Comparison of ENCODE assay signal across 27 cellular contexts in the genomic region with DNA sequence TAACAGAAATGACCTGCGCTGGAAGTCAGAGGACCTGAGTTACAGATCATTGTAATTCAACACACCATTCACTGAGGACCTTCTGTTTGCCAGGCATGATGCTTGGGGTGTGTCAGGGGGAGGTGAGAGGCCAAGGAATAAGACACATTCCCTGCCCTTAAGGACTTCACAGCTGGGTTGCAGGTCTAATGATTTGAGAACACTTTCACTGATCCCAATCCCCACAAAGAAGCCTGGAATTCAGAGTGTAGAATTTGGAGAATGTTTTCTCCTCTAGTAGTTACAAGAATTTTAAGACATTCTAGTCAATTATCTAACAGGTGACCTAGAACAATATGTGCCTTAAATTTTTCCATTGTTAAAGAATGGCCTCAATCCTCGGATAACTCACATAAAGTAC.
"Had no signal": no experiment of that assay in that cellular context is flagged by ENCODE, and none has a peak within 500 bp of the region (broad histone marks: within the 10 kb centered on the region; RNA-seq: fewer than 3 reads in every experiment).

No MANE protein-coding gene starts in this region.

- H3K27ac Mint-ChIP-seq: dendritic cell treated with granulocyte-macrophage colony-stimulating factor and Interleukin-4, amounts not matched to agents 40 ng/mL and 50 ng/mL, for 4 days; effector memory CD8-positive, alpha-beta T cell; immature natural killer cell; memory B cell; naive B cell; stimulated activated naive B cell treated with anti-CD40 and anti-IgM and Interleukin-4, amounts not matched to agents 10 μg/mL and 1 μg/mL and 100 μg/mL, for 72 hours; stimulated activated naive CD8-positive, alpha-beta T cell treated with anti-CD3 and anti-CD28 coated beads, Interleukin-15, amount 100 ng/mL, for 72 hours had no signal

- H3K9me3 Mint-ChIP-seq: dendritic cell treated with granulocyte-macrophage colony-stimulating factor and Interleukin-4, amounts not matched to agents 40 ng/mL and 50 ng/mL, for 4 days had no signal

- FAIRE-seq: colon, kidney had no signal

- H3K36me3 ChIP-seq: left ventricle myocardium inferior, lower lobe of right lung, neutrophil, right atrium auricular region, sigmoid colon, transverse colon had no signal

- H3K9me3 ChIP-seq: left ventricle myocardium inferior, lower lobe of right lung, neutrophil, right atrium auricular region, sigmoid colon, testis, transverse colon had no signal

- H3K27me3 Mint-ChIP-seq: stimulated activated naive CD8-positive, alpha-beta T cell treated with anti-CD3 and anti-CD28 coated beads, Interleukin-15, amount 100 ng/mL, for 72 hours had no signal

- DNase-seq: cerebellar nuclear complex; effector memory CD8-positive, alpha-beta T cell; erythroblast; foreskin melanocyte; head of caudate nucleus; hippocampal formation; immature natural killer cell; kidney; left cardiac atrium; left ventricle myocardium inferior; lower lobe of right lung; naive B cell; posterior cingulate gyrus; sigmoid colon; stimulated activated CD4-positive, alpha-beta T cell treated with anti-CD3 and anti-CD28 coated beads, Interleukin-2, amount 100 ng/mL, for 24 hours; stimulated activated CD4-positive, alpha-beta T cell treated with anti-CD3 and anti-CD28 coated beads, Interleukin-4, amount 100 ng/mL, for 4 hours; stimulated activated naive B cell treated with anti-CD40 and anti-IgM and Interleukin-4, amounts not matched to agents 10 μg/mL and 1 μg/mL and 100 μg/mL, for 72 hours; stimulated activated naive CD8-positive, alpha-beta T cell treated with anti-CD3 and anti-CD28 coated beads, Interleukin-15, amount 100 ng/mL, for 72 hours; testis; transverse colon had no signal

- H3K4me1 ChIP-seq: left ventricle myocardium inferior, right atrium auricular region, sigmoid colon had no signal

- H3K27ac ChIP-seq: left ventricle myocardium inferior, lower lobe of right lung, neutrophil, right atrium auricular region, sigmoid colon, skin epidermis, transverse colon had no signal

- H3K4me1 Mint-ChIP-seq: immature natural killer cell; memory B cell; naive B cell; stimulated activated naive B cell treated with anti-CD40 and anti-IgM and Interleukin-4, amounts not matched to agents 10 μg/mL and 1 μg/mL and 100 μg/mL, for 72 hours; stimulated activated naive CD8-positive, alpha-beta T cell treated with anti-CD3 and anti-CD28 coated beads, Interleukin-15, amount 100 ng/mL, for 72 hours had no signal

- H3K27me3 ChIP-seq: neutrophil, right atrium auricular region, sigmoid colon, testis, transverse colon had no signal

- ATAC-seq: effector memory CD8-positive, alpha-beta T cell; left cardiac atrium; lower lobe of right lung; stimulated activated naive B cell treated with anti-CD40 and anti-IgM and Interleukin-4, amounts not matched to agents 10 μg/mL and 1 μg/mL and 100 μg/mL, for 72 hours; stimulated activated naive CD8-positive, alpha-beta T cell treated with anti-CD3 and anti-CD28 coated beads, Interleukin-15, amount 100 ng/mL, for 72 hours had no signal

- H3K4me3 ChIP-seq: left ventricle myocardium inferior, lower lobe of right lung, right atrium auricular region, sigmoid colon, skin epidermis, testis, transverse colon had no signal

- H3K4me3 Mint-ChIP-seq: dendritic cell treated with granulocyte-macrophage colony-stimulating factor and Interleukin-4, amounts not matched to agents 40 ng/mL and 50 ng/mL, for 4 days; effector memory CD8-positive, alpha-beta T cell; immature natural killer cell; memory B cell; naive B cell; nephron; stimulated activated naive B cell treated with anti-CD40 and anti-IgM and Interleukin-4, amounts not matched to agents 10 μg/mL and 1 μg/mL and 100 μg/mL, for 72 hours; stimulated activated naive CD8-positive, alpha-beta T cell treated with anti-CD3 and anti-CD28 coated beads, Interleukin-15, amount 100 ng/mL, for 72 hours had no signal

- H3K36me3 Mint-ChIP-seq: naive B cell had no signal
